Comparison of ENCODE assay signal across 19 cellular contexts in the genomic region with DNA sequence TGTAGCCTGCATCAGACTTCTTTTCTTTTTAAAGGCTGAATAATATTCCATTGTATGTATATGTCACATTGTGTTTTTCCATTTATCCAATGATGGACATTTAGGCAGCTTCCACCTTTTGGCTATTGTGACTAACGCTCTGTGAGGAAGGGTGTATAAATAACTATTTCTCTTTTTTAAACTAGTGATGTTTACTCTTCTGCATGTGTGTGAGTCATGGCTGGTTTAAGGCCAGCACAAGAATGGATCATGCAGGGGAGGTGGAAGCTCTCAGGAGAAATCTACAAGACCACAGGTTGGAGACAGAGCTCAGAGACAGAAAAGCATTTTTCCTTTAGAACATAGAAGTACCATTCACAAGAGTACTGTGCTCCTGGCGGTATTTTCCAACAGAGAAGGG.
DNase-seq lines count a peak whose midpoint lies in the region; ATAC-seq and TF ChIP-seq lines count a peak whose summit lies in the region.
"Had no signal": no experiment of that assay in that cellular context is flagged by ENCODE, and none has a peak within 500 bp of the region (broad histone marks: within the 10 kb centered on the region; RNA-seq: fewer than 3 reads in every experiment).

No MANE protein-coding gene starts in this region.

- H3K4me1 ChIP-seq in Panc1 (ENCODE audit: control insufficient read depth, insufficient read depth, low read length): no peaks in the 10 kb centered on the region
- H3K4me1 ChIP-seq in neural progenitor cell: peaks cover 15% of the 10 kb centered on the region
- H3K4me1 ChIP-seq: BLaER1, body of pancreas, thyroid gland had no signal

- peaks cover 28% of the 10 kb centered on the region for H3K36me3 Mint-ChIP-seq in neural progenitor cell
- no peaks in the 10 kb centered on the region for H3K36me3 Mint-ChIP-seq in activated T-helper 2 cell treated with anti-CD3 and anti-CD28 coated beads, Interferon-gamma antibody, Interleukin-2, Interleukin-4, amounts not matched to agents 10 μg/mL and 5 μg/mL and 100 μg/mL, durations not matched to agents 14 hours and 24 hours and 36 hours (ENCODE audit: low read depth)
- H3K36me3 Mint-ChIP-seq: naive B cell had no signal

- H2AFZ ChIP-seq in neural progenitor cell (replicated peaks): no peak overlapping the region

- H3K27ac Mint-ChIP-seq in neural progenitor cell: peak overlapping the region; percentile 6
- no peak overlapping the region for H3K27ac Mint-ChIP-seq in activated T-helper 2 cell treated with anti-CD3 and anti-CD28 coated beads, Interferon-gamma antibody, Interleukin-2, Interleukin-4, amounts not matched to agents 10 μg/mL and 5 μg/mL and 100 μg/mL, durations not matched to agents 14 hours and 24 hours and 36 hours
- H3K27ac Mint-ChIP-seq: endodermal cell; T-helper 1 cell treated with Interleukin-12 subunit alpha and Interleukin-12 subunit beta and Interleukin-4 antibody, amounts not matched to agents 30 μg/mL and 1 μg/mL, for 36 hours had no signal

- H3K4me1 Mint-ChIP-seq in neural progenitor cell: peaks cover 16% of the 10 kb centered on the region
- no peaks in the 10 kb centered on the region for H3K4me1 Mint-ChIP-seq in activated T-helper 2 cell treated with anti-CD3 and anti-CD28 coated beads, Interferon-gamma antibody, Interleukin-2, Interleukin-4, amounts not matched to agents 10 μg/mL and 5 μg/mL and 100 μg/mL, durations not matched to agents 14 hours and 24 hours and 36 hours (ENCODE audit: low read depth)
- H3K4me1 Mint-ChIP-seq: naive B cell had no signal

- H3K4me3 ChIP-seq in Panc1 (ENCODE audit: low read depth in 2 of 2, low read length in 2 of 2): no peak overlapping the region
- H3K4me3 ChIP-seq in choroid plexus epithelial cell (ENCODE audit: low read depth, low read length): no peak overlapping the region
- H3K4me3 ChIP-seq in neural progenitor cell: no peak overlapping the region
- H3K4me3 ChIP-seq: BLaER1, body of pancreas, thyroid gland had no signal

- H3K4me3 Mint-ChIP-seq in neural progenitor cell: no peak overlapping the region
- H3K4me3 Mint-ChIP-seq in activated T-helper 2 cell treated with anti-CD3 and anti-CD28 coated beads, Interferon-gamma antibody, Interleukin-2, Interleukin-4, amounts not matched to agents 10 μg/mL and 5 μg/mL and 100 μg/mL, durations not matched to agents 14 hours and 24 hours and 36 hours (ENCODE audit: low read depth): no peak overlapping the region
- H3K4me3 Mint-ChIP-seq: endodermal cell; naive B cell; T-helper 1 cell treated with Interleukin-12 subunit alpha and Interleukin-12 subunit beta and Interleukin-4 antibody, amounts not matched to agents 30 μg/mL and 1 μg/mL, for 36 hours had no signal

- intact Hi-C loops in Panc1 (cut with micrococcal nuclease; ENCODE audit: unreplicated experiment): no loop called here
- intact Hi-C loops in activated T-helper 2 cell treated with anti-CD3 and anti-CD28 coated beads, Interferon-gamma antibody, Interleukin-2, Interleukin-4, amounts not matched to agents 10 μg/mL and 5 μg/mL and 100 μg/mL, durations not matched to agents 14 hours and 24 hours and 36 hours (cut with micrococcal nuclease): no loop called here

- peaks cover 2% of the 10 kb centered on the region for H3K9me3 Mint-ChIP-seq in neural progenitor cell
- H3K9me3 Mint-ChIP-seq in activated T-helper 2 cell treated with anti-CD3 and anti-CD28 coated beads, Interferon-gamma antibody, Interleukin-2, Interleukin-4, amounts not matched to agents 10 μg/mL and 5 μg/mL and 100 μg/mL, durations not matched to agents 14 hours and 24 hours and 36 hours: no peaks in the 10 kb centered on the region

- H3K27ac ChIP-seq in Panc1 (ENCODE audit: low read length) (no peak overlapping the region), neural progenitor cell (no peak overlapping the region)
- H3K27ac ChIP-seq: BLaER1, body of pancreas, thyroid gland had no signal

- no peaks in the 10 kb centered on the region for H4K20me1 ChIP-seq in neural progenitor cell (ENCODE audit: low read depth)
- H4K20me1 ChIP-seq: BLaER1 had no signal

- POLR2A ChIA-PET in Panc1 (lab: Charles Lee): no interaction called here

- H3K79me2 ChIP-seq in neural progenitor cell (ENCODE audit: low read depth): peaks cover 30% of the 10 kb centered on the region

- in situ Hi-C loops in Panc1 (cut with HindIII; ENCODE audit: low pct_unique_long_range_greater_than_20kb, low sequenced_read_pairs): no loop called here

- peaks cover 14% of the 10 kb centered on the region for H3F3A ChIP-seq in neural progenitor cell (ENCODE audit: low read depth)

- H3K27me3 ChIP-seq in Panc1 (ENCODE audit: control insufficient read depth, insufficient read depth, low read length) (no peaks in the 10 kb centered on the region), neural progenitor cell (no peaks in the 10 kb centered on the region)
- H3K27me3 ChIP-seq: BLaER1, body of pancreas, thyroid gland had no signal

- TF ChIP-seq CTCF in Panc1 (IDR thresholded peaks at IDR 0.05) (no peak), choroid plexus epithelial cell (conservative IDR thresholded peaks at IDR 0.05; ENCODE audit: low read depth, low read length) (no peak), neural progenitor cell (IDR thresholded peaks at IDR 0.05) (no peak)

- no TSS peak for BruUV-seq in Panc1 (replicated peaks; lab: Mats Ljungman, UMichigan)

- ATAC-seq in Panc1 (peak; percentile 78), HG02759 (IDR thresholded peaks at IDR 0.05; ENCODE audit: unreplicated experiment) (no peak)
- ATAC-seq: body of pancreas had no signal

- H3K36me3 ChIP-seq in Panc1 (ENCODE audit: control insufficient read depth, insufficient read depth, low read length) (no peaks in the 10 kb centered on the region), neural progenitor cell (no peaks in the 10 kb centered on the region)
- H3K36me3 ChIP-seq: BLaER1, thyroid gland had no signal

- no peaks in the 10 kb centered on the region for H3K27me3 Mint-ChIP-seq in neural progenitor cell (ENCODE audit: insufficient read depth, low read depth)
- H3K27me3 Mint-ChIP-seq in activated T-helper 2 cell treated with anti-CD3 and anti-CD28 coated beads, Interferon-gamma antibody, Interleukin-2, Interleukin-4, amounts not matched to agents 10 μg/mL and 5 μg/mL and 100 μg/mL, durations not matched to agents 14 hours and 24 hours and 36 hours (ENCODE audit: low read depth): no peaks in the 10 kb centered on the region
- H3K27me3 Mint-ChIP-seq: naive B cell had no signal

- CTCF ChIA-PET in Panc1 (lab: Charles Lee): no interaction called here

- peak; percentile 55 for DNase-seq in Daoy (ENCODE audit: low read depth)
- DNase-seq in Panc1 (ENCODE audit: low read depth, low spot score): peak; percentile 47
- peak; percentile 83 for DNase-seq in choroid plexus epithelial cell (ENCODE audit: low read depth)
- DNase-seq in neural progenitor cell (ENCODE audit: low spot score): no peak
- no peak for DNase-seq in activated T-cell treated with anti-CD3 and anti-CD28 coated beads, Interleukin-2, amount 50 U/mL, for 1 hour
- no peak for DNase-seq in activated T-helper 2 cell treated with anti-CD3 and anti-CD28 coated beads, Interferon-gamma antibody, Interleukin-2, Interleukin-4, amounts not matched to agents 10 μg/mL and 5 μg/mL and 100 μg/mL, durations not matched to agents 14 hours and 24 hours and 36 hours (ENCODE audit: low spot score)
- DNase-seq in activated naive CD4-positive, alpha-beta T cell (lab: John Stamatoyannopoulos, UW): no peak
- DNase-seq: activated CD4-positive, alpha-beta T cell treated with anti-CD3 and anti-CD28 coated beads, Interleukin-2, amount 50 U/mL, for 4 hours; body of pancreas; endodermal cell; KBM-7; naive B cell; NCI-H1436 treated with DMSO at 0.1 percent for 48 hours; NCI-H446 treated with DMSO at 0.1 percent for 48 hours; OCI-M1; thyroid gland had no signal

- H3K9ac ChIP-seq in neural progenitor cell: no peak overlapping the region
- H3K9ac ChIP-seq: BLaER1 had no signal

- H3K9me3 ChIP-seq in Panc1 (ENCODE audit: control insufficient read depth, insufficient read depth, low read depth, low read length): no peaks in the 10 kb centered on the region
- H3K9me3 ChIP-seq in neural progenitor cell (ENCODE audit: low read depth): no peaks in the 10 kb centered on the region
- H3K9me3 ChIP-seq: BLaER1, body of pancreas, thyroid gland had no signal

- H3K4me2 ChIP-seq in neural progenitor cell: no peak overlapping the region
- H3K4me2 ChIP-seq: BLaER1 had no signal

Comparison
In these comparisons a context has a peak if more than half of its experiments do, and no peak if none do; other contexts are left out.
1. DNase-seq: peak in Daoy (single experiment), Panc1 (single experiment) and choroid plexus epithelial cell (single experiment); none in neural progenitor cell (single experiment), activated T-cell treated with anti-CD3 and anti-CD28 coated beads, Interleukin-2, amount 50 U/mL, for 1 hour (single experiment), activated T-helper 2 cell treated with anti-CD3 and anti-CD28 coated beads, Interferon-gamma antibody, Interleukin-2, Interleukin-4, amounts not matched to agents 10 μg/mL and 5 μg/mL and 100 μg/mL, durations not matched to agents 14 hours and 24 hours and 36 hours (single experiment) and activated naive CD4-positive, alpha-beta T cell (0 of 4).